In genomic region chr13:96052655-96053002, GRCh38 we compare ENCODE assay signal across 8 cellular contexts. TPM values are rescaled to one million over a fixed set of nuclear protein-coding genes. Genes with fewer than 3 reads are reported as not detected.
A peak's percentile ranks its signal among the peaks of the same experiment; 100 is the strongest.
DNase-seq lines count a peak whose midpoint lies in the region; ATAC-seq and TF ChIP-seq lines count a peak whose summit lies in the region.

No MANE protein-coding gene starts in this region.

- H2AFZ ChIP-seq in OCI-LY3 (ENCODE audit: low read depth, low read length), result peak overlapping the region; percentile 76

- intact Hi-C loops in thyroid gland (cut with DNase I), result no loop called here

- peak overlapping the region; percentile 85 for H3K4me3 ChIP-seq in OCI-LY3 (ENCODE audit: low read length)
- H3K4me3 ChIP-seq in liver (ENCODE audit: low read depth in 1 of 3, low read length in 3 of 3), result peak overlapping the region; percentile 81 to 97 (median 91)
- H3K4me3 ChIP-seq in thyroid gland (replicated peaks in 1 of 3), result peak overlapping the region; percentile 68 to 81 (median 76)

- H3K9ac ChIP-seq in OCI-LY3 (ENCODE audit: low read length) (peak overlapping the region; percentile 85), liver (ENCODE audit: low read depth in 1 of 2, low read length in 2 of 2) (peak overlapping the region; percentile 24 to 64)

- no peaks in the 10 kb centered on the region for H4K20me1 ChIP-seq in OCI-LY3 (ENCODE audit: insufficient read depth, low read length)

- 1% methylated on average over 12 of the region's 12 CpGs for WGBS in liver
- WGBS in thyroid gland, 2 donors, result 1 to 2% methylated on average over 12 of the region's 12 CpGs

- ATAC-seq in GM21360 (IDR thresholded peaks at IDR 0.05; ENCODE audit: unreplicated experiment), result peak; percentile 66
- peak; percentile 54 for ATAC-seq in HG03521 (IDR thresholded peaks at IDR 0.05; ENCODE audit: unreplicated experiment)

- TF ChIP-seq POLR2A in thyroid gland (IDR thresholded peaks at IDR 0.05), result no peak

- TF ChIP-seq CTCF in OCI-LY3 (IDR thresholded peaks at IDR 0.05; ENCODE audit: low read depth, low read length) (no peak), liver (IDR thresholded peaks at IDR 0.05; ENCODE audit: low read depth, low read length, missing input control) (no peak), thyroid gland (IDR thresholded peaks at IDR 0.05) (no peak)

- peaks cover 29% of the 10 kb centered on the region for H3K79me2 ChIP-seq in OCI-LY3 (ENCODE audit: low read length)

- H3K27ac ChIP-seq in OCI-LY3 (ENCODE audit: low read length), result peak overlapping the region; percentile 39
- peak overlapping the region; percentile 44 to 76 for H3K27ac ChIP-seq in liver (ENCODE audit: low read depth in 1 of 2, low read length in 2 of 2)
- H3K27ac ChIP-seq in thyroid gland, result peak overlapping the region; percentile 12 to 81 (median 77)

- peak; percentile 51 for DNase-seq in DMS79 (lab: John Stamatoyannopoulos, UW)
- peak; percentile 21 for DNase-seq in cerebellum (ENCODE audit: low spot score)
- DNase-seq in thyroid gland, result no peak
- DNase-seq in GOT3 (lab: John Stamatoyannopoulos, UW), result no peak

- H3K9me3 ChIP-seq in OCI-LY3 (ENCODE audit: insufficient read depth, low read length), result no peaks in the 10 kb centered on the region
- no peaks in the 10 kb centered on the region for H3K9me3 ChIP-seq in liver (ENCODE audit: control insufficient read depth in 4 of 4, low read length in 3 of 4)
- H3K9me3 ChIP-seq in thyroid gland, result no peaks in the 10 kb centered on the region

- H3K4me1 ChIP-seq in OCI-LY3 (ENCODE audit: low read length) (peaks cover 11% of the 10 kb centered on the region; the same call in 1 of the 2 replicates), liver (ENCODE audit: control insufficient read depth in 4 of 4, insufficient read depth in 4 of 4, low read length in 3 of 4) (peaks cover 0 to 6% (median under 1%) of the 10 kb centered on the region in 4 donors), thyroid gland (no peaks in the 10 kb centered on the region)

- H3K4me2 ChIP-seq in OCI-LY3 (ENCODE audit: low read length), result peak overlapping the region; percentile 72

- TF ChIP-seq RAD21 in liver (IDR thresholded peaks at IDR 0.05), result no peak

- H3K36me3 ChIP-seq in OCI-LY3 (replicated peaks; ENCODE audit: low read depth, low read length) (no peaks in the 10 kb centered on the region), liver (ENCODE audit: control insufficient read depth in 4 of 4, insufficient read depth in 3 of 4, low read depth in 1 of 4, low read length in 3 of 4) (no peaks in the 10 kb centered on the region), thyroid gland (no peaks in the 10 kb centered on the region)

- H3K27me3 ChIP-seq in OCI-LY3 (ENCODE audit: low read depth, low read length) (no peaks in the 10 kb centered on the region), liver (ENCODE audit: control insufficient read depth in 4 of 4, insufficient read depth in 4 of 4, low read length in 3 of 4) (no peaks in the 10 kb centered on the region), thyroid gland (no peaks in the 10 kb centered on the region)

TF ChIP-seq in liver, 16 proteins besides CTCF, POLR2A, EP300 and RAD21:
- TF ChIP-seq JUND (IDR thresholded peaks at IDR 0.05) (peak in 1 of 2 donors; percentile 59), ATF3 (IDR thresholded peaks at IDR 0.05) (peak; percentile 27), GABPA (IDR thresholded peaks at IDR 0.05 in 1 of 2, conservative IDR thresholded peaks at IDR 0.05 in 1 of 2) (no peak), RXRA (IDR thresholded peaks at IDR 0.05) (no peak)

RNA-seq across cellular contexts. Expression of gene UGGT2, which starts 0.6 kb away (rescaled TPM):
- total RNA-seq in cerebellum (94.6 TPM), liver (10 to 100 TPM; 16.7 to 23.0 TPM), thyroid gland (100 to 1,000 TPM in 1 of 4 donors, 10 to 100 TPM in 3; 57.9 to 159 (median 71.5) TPM)
- 1 to 10 TPM; 5.6 to 9.7 TPM for polyA plus RNA-seq in liver

RNA-seq across cellular contexts. Expression of gene HS6ST3, which starts 37.3 kb away (rescaled TPM):
- total RNA-seq in cerebellum, result 35.0 TPM
- not detected for total RNA-seq in liver
- under 1 TPM in 1 of 2 donors, not detected in 1; under 0.01 TPM for polyA plus RNA-seq in liver
- total RNA-seq in thyroid gland, result 1 to 10 TPM; 2.0 to 5.8 (median 5.0) TPM

Comparison
In these comparisons a context has a peak if more than half of its experiments do, and no peak if none do; other contexts are left out.
1. DNase-seq: peak in DMS79 (single experiment) and cerebellum (single experiment); none in thyroid gland (0 of 2) and GOT3 (single experiment).
2. Peak in every context shown above with its lines, with median percentiles within 50 percentile points of each other: H3K27ac ChIP-seq and H3K4me3 ChIP-seq.